ENCODE assay signal across 8 cellular contexts in genomic region chr12:89756638-89757321, GRCh38. TPM values are rescaled to one million over a fixed set of nuclear protein-coding genes. Genes with fewer than 3 reads are reported as not detected.
DNase-seq lines count a peak whose midpoint lies in the region; ATAC-seq and TF ChIP-seq lines count a peak whose summit lies in the region.

No MANE protein-coding gene starts in this region.

- DNase-seq in GM04504 (ENCODE audit: low read depth) (peak; percentile 96), GM20000 (ENCODE audit: low spot score) (peak; percentile 79), T1000 (lab: John Stamatoyannopoulos, UW) (peak; percentile 37), globus pallidus (ENCODE audit: low spot score) (peak; percentile 46), HEK293T (ENCODE audit: extremely low spot score) (no peak), SJCRH30 (no peak)
- DNase-seq in stimulated activated naive CD8-positive, alpha-beta T cell treated with anti-CD3 and anti-CD28 coated beads, Interleukin-15, Interleukin-2, amounts not matched to agents 100 U/mL and 50 U/mL, for 24 hours: no peak

- H3K27ac ChIP-seq in SJCRH30: no peak overlapping the region

- H3K4me1 ChIP-seq in SJCRH30: peaks cover 10% of the 10 kb centered on the region

- peak; percentile 93 for ATAC-seq in HG03520 (IDR thresholded peaks at IDR 0.05; ENCODE audit: unreplicated experiment)
- ATAC-seq in stimulated activated naive CD8-positive, alpha-beta T cell treated with anti-CD3 and anti-CD28 coated beads, Interleukin-15, Interleukin-2, amounts not matched to agents 100 U/mL and 50 U/mL, for 24 hours: peak; percentile 85

- no peaks in the 10 kb centered on the region for H3K9me3 ChIP-seq in SJCRH30 (replicated peaks)

- H3K36me3 ChIP-seq in SJCRH30: no peaks in the 10 kb centered on the region

- no peak for TF ChIP-seq CTCF in GM20000 (IDR thresholded peaks at IDR 0.05; ENCODE audit: extremely low read depth, missing control alignments)

- H3K27me3 ChIP-seq in SJCRH30: no peaks in the 10 kb centered on the region

- CTCF ChIA-PET in HEK293T (lab: Yijun Ruan, JAX): no interaction called here

- POLR2A ChIA-PET in HEK293T (lab: Yijun Ruan, JAX): no interaction called here

- no peak overlapping the region for H3K4me3 ChIP-seq in SJCRH30

TF ChIP-seq in HEK293T, 16 proteins besides CTCF, POLR2A, EP300 and RAD21:
- no peak; the same call in 1 of the 2 replicates for TF ChIP-seq ZNF384 (IDR thresholded peaks at IDR 0.05)
- TF ChIP-seq SP1 (IDR thresholded peaks at IDR 0.05): no peak
- no peak for TF ChIP-seq CTBP1 (IDR thresholded peaks at IDR 0.05; ENCODE audit: borderline replicate concordance)
- TF ChIP-seq FOXA1 (IDR thresholded peaks at IDR 0.05): no peak
- TF ChIP-seq TARDBP (IDR thresholded peaks at IDR 0.05): no peak
- no peak for TF ChIP-seq ARNT (IDR thresholded peaks at IDR 0.05)
- no peak for TF ChIP-seq L3MBTL2 (conservative IDR thresholded peaks at IDR 0.05)
- TF ChIP-seq NFRKB (IDR thresholded peaks at IDR 0.05): no peak
- no peak for TF ChIP-seq FOXM1 (IDR thresholded peaks at IDR 0.05; ENCODE audit: borderline replicate concordance)
- TF ChIP-seq SUZ12 (IDR thresholded peaks at IDR 0.05): no peak
- TF ChIP-seq PKNOX1 (IDR thresholded peaks at IDR 0.05): no peak
- no peak for TF ChIP-seq FOXK2 (IDR thresholded peaks at IDR 0.05)
- no peak for TF ChIP-seq LEF1 (IDR thresholded peaks at IDR 0.05; ENCODE audit: borderline replicate concordance)
- TF ChIP-seq BHLHE40 (IDR thresholded peaks at IDR 0.05; ENCODE audit: borderline replicate concordance): no peak

RNA-seq across cellular contexts. Expression of gene ATP2B1, which starts 48.1 kb away (rescaled TPM):
- total RNA-seq in SJCRH30 (2014; rRNA removed; shearing (Covaris generic)): 160 and 181 TPM in 2 replicates

Comparison
In these comparisons a context has a peak if more than half of its experiments do, and no peak if none do; other contexts are left out.
1. DNase-seq: peak in GM04504 (single experiment), GM20000 (single experiment), T1000 (single experiment) and globus pallidus (single experiment); none in stimulated activated naive CD8-positive, alpha-beta T cell treated with anti-CD3 and anti-CD28 coated beads, Interleukin-15, Interleukin-2, amounts not matched to agents 100 U/mL and 50 U/mL, for 24 hours (single experiment), HEK293T (single experiment) and SJCRH30 (0 of 2).